Comparison of ENCODE assay signal across 21 cellular contexts in genomic region chr7:120794100-120794729, GRCh38.
DNase-seq lines count a peak whose midpoint lies in the region; TF ChIP-seq lines count a peak whose summit lies in the region.
"Had no signal": no experiment of that assay in that cellular context is flagged by ENCODE, and none has a peak within 500 bp of the region (broad histone marks: within the 10 kb centered on the region; RNA-seq: fewer than 3 reads in every experiment).

No MANE protein-coding gene starts in this region.

- no peaks in the 10 kb centered on the region for H3K9me2 ChIP-seq in MM.1S (replicated peaks; ENCODE audit: insufficient read depth, low read length)

- H3K79me2 ChIP-seq in MM.1S (ENCODE audit: low read length) (no peaks in the 10 kb centered on the region), mesendoderm (ENCODE audit: control insufficient read depth, insufficient read depth, low read length) (no peaks in the 10 kb centered on the region)

- no peak overlapping the region for H4K5ac ChIP-seq in mesendoderm (ENCODE audit: low read length)

- DNase-seq in EL (peak; percentile 0), MM.1S (peak; percentile 18), choroid plexus epithelial cell (ENCODE audit: low read depth) (peak; percentile 20), mesendoderm (peak; percentile 40), globus pallidus (ENCODE audit: low spot score) (no peak)
- DNase-seq in activated CD8-positive, alpha-beta memory T cell treated with anti-CD3 and anti-CD28 coated beads for 24 hours: no peak
- no peak for DNase-seq in stimulated activated CD4-positive, alpha-beta T cell treated with anti-CD3 and anti-CD28 coated beads, Interleukin-4, amount 100 ng/mL, for 24 hours
- DNase-seq: activated CD4-positive, alpha-beta T cell treated with anti-CD3 and anti-CD28 coated beads, Interleukin-2, amount 50 U/mL, for 4 hours; activated T-cell treated with anti-CD3 and anti-CD28 coated beads for 4 hours; amygdala; CD8-positive, alpha-beta T cell; DMS79 treated with DMSO at 0.1 percent for 48 hours; endodermal cell; gastrocnemius medialis; KBM-7; NCI-H1048; NCI-H2107; NCI-H526; stimulated activated CD4-positive, alpha-beta T cell treated with anti-CD3 and anti-CD28 coated beads, Interleukin-12 subunit alpha, Interleukin-12 subunit beta, amount 100 ng/mL, for 4 hours had no signal

- no peak overlapping the region for H2AFZ ChIP-seq in MM.1S (ENCODE audit: low read length)

- no peak overlapping the region for H2AK5ac ChIP-seq in mesendoderm (ENCODE audit: low read length)

- H3K9ac ChIP-seq in MM.1S (ENCODE audit: low read length) (no peak overlapping the region), mesendoderm (ENCODE audit: low read length) (no peak overlapping the region)

- no peak overlapping the region for H3K27ac ChIP-seq in MM.1S (ENCODE audit: low read length)
- H3K27ac ChIP-seq in mesendoderm (ENCODE audit: low read depth, low read length): no peak overlapping the region
- H3K27ac ChIP-seq: gastrocnemius medialis, SJSA1, VCaP had no signal

- no peak overlapping the region for H3K23ac ChIP-seq in mesendoderm (ENCODE audit: low read length)

- H3K4me2 ChIP-seq in MM.1S (ENCODE audit: low read depth, low read length): no peak overlapping the region
- no peak overlapping the region for H3K4me2 ChIP-seq in mesendoderm (ENCODE audit: low read length)

- TF ChIP-seq CTCF in MM.1S (IDR thresholded peaks at IDR 0.05; ENCODE audit: low read length): no peak
- no peak for TF ChIP-seq CTCF in choroid plexus epithelial cell (conservative IDR thresholded peaks at IDR 0.05; ENCODE audit: low read depth, low read length)

- no peak overlapping the region for H2BK15ac ChIP-seq in mesendoderm (replicated peaks; ENCODE audit: low read depth)

- H2BK5ac ChIP-seq in mesendoderm (ENCODE audit: low read length): no peak overlapping the region

- H3F3A ChIP-seq in MM.1S (ENCODE audit: insufficient read depth, low read length): no peaks in the 10 kb centered on the region

- H3K18ac ChIP-seq in mesendoderm (ENCODE audit: low read length): no peak overlapping the region

- no peaks in the 10 kb centered on the region for H3K79me1 ChIP-seq in mesendoderm (ENCODE audit: low read length)

- H3K56ac ChIP-seq in mesendoderm (ENCODE audit: low read length): no peak overlapping the region

- H3K4me3 ChIP-seq in MM.1S (ENCODE audit: low read length) (no peak overlapping the region), choroid plexus epithelial cell (ENCODE audit: low read depth, low read length) (no peak overlapping the region), mesendoderm (ENCODE audit: low read length) (no peak overlapping the region)
- H3K4me3 ChIP-seq: gastrocnemius medialis, SJSA1 had no signal

- H4K20me1 ChIP-seq in MM.1S (ENCODE audit: insufficient read depth, low read length): no peaks in the 10 kb centered on the region

- H4K8ac ChIP-seq in mesendoderm (ENCODE audit: low read depth, low read length): no peak overlapping the region

- no peak overlapping the region for H2BK120ac ChIP-seq in mesendoderm (ENCODE audit: low read depth, low read length)

- no CpG with 5 or more reads among the region's 4 CpGs for WGBS in mesendoderm (ENCODE audit: extremely low coverage, insufficient coverage, low lambda C conversion rate)

- H3K36me3 ChIP-seq in MM.1S (replicated peaks; ENCODE audit: insufficient read depth, low read length): no peaks in the 10 kb centered on the region
- no peaks in the 10 kb centered on the region for H3K36me3 ChIP-seq in mesendoderm (ENCODE audit: control insufficient read depth, insufficient read depth, low read length)
- H3K36me3 ChIP-seq: gastrocnemius medialis, SJSA1 had no signal

- no peaks in the 10 kb centered on the region for H3K9me3 ChIP-seq in MM.1S (replicated peaks; ENCODE audit: insufficient read depth, low read length)
- H3K9me3 ChIP-seq: gastrocnemius medialis, SJSA1 had no signal

- H3K4me1 ChIP-seq in MM.1S (ENCODE audit: low read length) (peaks cover 4% of the 10 kb centered on the region; the same call in 1 of the 2 replicates), mesendoderm (ENCODE audit: control insufficient read depth, low read depth, low read length) (peaks cover 8% of the 10 kb centered on the region)
- H3K4me1 ChIP-seq: gastrocnemius medialis, SJSA1 had no signal

- no peak overlapping the region for H3K4ac ChIP-seq in mesendoderm (ENCODE audit: low read depth, low read length)

- H3K27me3 ChIP-seq in MM.1S (replicated peaks; ENCODE audit: insufficient read depth, low read length): no peaks in the 10 kb centered on the region
- no peaks in the 10 kb centered on the region for H3K27me3 ChIP-seq in mesendoderm (ENCODE audit: insufficient read depth, low read length, poor library complexity)
- H3K27me3 ChIP-seq: gastrocnemius medialis had no signal

Comparison
In these comparisons a context has a peak if more than half of its experiments do, and no peak if none do; other contexts are left out.
1. DNase-seq: peak in EL (single experiment), MM.1S (single experiment), choroid plexus epithelial cell (single experiment) and mesendoderm (single experiment); none in globus pallidus (single experiment), activated CD8-positive, alpha-beta memory T cell treated with anti-CD3 and anti-CD28 coated beads for 24 hours (single experiment) and stimulated activated CD4-positive, alpha-beta T cell treated with anti-CD3 and anti-CD28 coated beads, Interleukin-4, amount 100 ng/mL, for 24 hours (single experiment).